In the genomic region with DNA sequence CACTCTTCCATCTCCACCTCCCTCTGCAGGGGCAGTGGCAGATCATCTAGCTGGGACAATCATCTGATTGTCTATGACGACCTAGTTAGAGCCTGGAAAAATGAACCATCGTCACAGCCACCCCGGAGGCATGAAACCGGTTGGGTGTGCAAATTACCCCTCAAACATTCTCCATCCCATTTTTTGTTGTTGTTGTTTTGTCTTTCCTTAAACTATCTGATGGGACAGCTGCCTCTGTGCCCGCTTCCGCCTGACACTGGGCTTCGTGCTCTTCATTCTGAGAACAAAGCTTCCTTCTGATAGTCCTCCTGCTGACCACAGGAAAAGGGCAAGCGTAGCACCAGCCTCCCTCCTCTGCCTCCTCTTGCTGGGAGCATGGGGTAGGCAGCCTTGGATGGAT, we compare ENCODE assay signal across 2 cellular contexts.
TF ChIP-seq lines count a peak whose summit lies in the region.

No MANE protein-coding gene starts in this region.

TF ChIP-seq in liver, 16 proteins besides CTCF, POLR2A, EP300 and RAD21:
- TF ChIP-seq HNF4A (conservative IDR thresholded peaks at IDR 0.05) (no peak), HNF4G (IDR thresholded peaks at IDR 0.05) (no peak), EGR1 (IDR thresholded peaks at IDR 0.05; ENCODE audit: low read depth in 2 of 2) (no peak), JUND (IDR thresholded peaks at IDR 0.05) (no peak), SP1 (IDR thresholded peaks at IDR 0.05) (no peak), RXRA (IDR thresholded peaks at IDR 0.05) (no peak), TAF1 (conservative IDR thresholded peaks at IDR 0.05) (no peak), ATF3 (IDR thresholded peaks at IDR 0.05) (no peak), FOXA2 (IDR thresholded peaks at IDR 0.05) (no peak)
- TF ChIP-seq, protein P1, sequence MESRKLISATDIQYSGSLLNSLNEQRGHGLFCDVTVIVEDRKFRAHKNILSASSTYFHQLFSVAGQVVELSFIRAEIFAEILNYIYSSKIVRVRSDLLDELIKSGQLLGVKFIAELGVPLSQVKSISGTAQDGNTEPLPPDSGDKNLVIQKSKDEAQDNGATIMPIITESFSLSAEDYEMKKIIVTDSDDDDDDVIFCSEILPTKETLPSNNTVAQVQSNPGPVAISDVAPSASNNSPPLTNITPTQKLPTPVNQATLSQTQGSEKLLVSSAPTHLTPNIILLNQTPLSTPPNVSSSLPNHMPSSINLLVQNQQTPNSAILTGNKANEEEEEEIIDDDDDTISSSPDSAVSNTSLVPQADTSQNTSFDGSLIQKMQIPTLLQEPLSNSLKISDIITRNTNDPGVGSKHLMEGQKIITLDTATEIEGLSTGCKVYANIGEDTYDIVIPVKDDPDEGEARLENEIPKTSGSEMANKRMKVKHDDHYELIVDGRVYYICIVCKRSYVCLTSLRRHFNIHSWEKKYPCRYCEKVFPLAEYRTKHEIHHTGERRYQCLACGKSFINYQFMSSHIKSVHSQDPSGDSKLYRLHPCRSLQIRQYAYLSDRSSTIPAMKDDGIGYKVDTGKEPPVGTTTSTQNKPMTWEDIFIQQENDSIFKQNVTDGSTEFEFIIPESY (IDR thresholded peaks at IDR 0.05) = no peak
- TF ChIP-seq, protein P2, sequence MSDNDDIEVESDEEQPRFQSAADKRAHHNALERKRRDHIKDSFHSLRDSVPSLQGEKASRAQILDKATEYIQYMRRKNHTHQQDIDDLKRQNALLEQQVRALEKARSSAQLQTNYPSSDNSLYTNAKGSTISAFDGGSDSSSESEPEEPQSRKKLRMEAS (IDR thresholded peaks at IDR 0.05) = no peak
TF ChIP-seq in liver: peak in this region for 0.

TF ChIP-seq in HepG2, 621 proteins besides CTCF, POLR2A, EP300 and RAD21:
- no peak for TF ChIP-seq DNMT1 (CRISPR knock-in tag; IDR thresholded peaks at IDR 0.05)
- no peak for TF ChIP-seq TFDP1 (CRISPR knock-in tag; IDR thresholded peaks at IDR 0.05; ENCODE audit: borderline replicate concordance)
- no peak for TF ChIP-seq FOXA1 (IDR thresholded peaks at IDR 0.05)
- no peak for TF ChIP-seq FOXA1 (CRISPR knock-in tag; IDR thresholded peaks at IDR 0.05)
- TF ChIP-seq SNRNP70 (IDR thresholded peaks at IDR 0.05; ENCODE audit: low read depth, low read length) = no peak
- TF ChIP-seq PCBP2 (optimal IDR thresholded peaks at IDR 0.05; ENCODE audit: low read depth, low read length, poor library complexity, severe bottlenecking) = no peak
- TF ChIP-seq E2F1 (CRISPR knock-in tag; IDR thresholded peaks at IDR 0.05) = no peak
- TF ChIP-seq, protein P3, sequence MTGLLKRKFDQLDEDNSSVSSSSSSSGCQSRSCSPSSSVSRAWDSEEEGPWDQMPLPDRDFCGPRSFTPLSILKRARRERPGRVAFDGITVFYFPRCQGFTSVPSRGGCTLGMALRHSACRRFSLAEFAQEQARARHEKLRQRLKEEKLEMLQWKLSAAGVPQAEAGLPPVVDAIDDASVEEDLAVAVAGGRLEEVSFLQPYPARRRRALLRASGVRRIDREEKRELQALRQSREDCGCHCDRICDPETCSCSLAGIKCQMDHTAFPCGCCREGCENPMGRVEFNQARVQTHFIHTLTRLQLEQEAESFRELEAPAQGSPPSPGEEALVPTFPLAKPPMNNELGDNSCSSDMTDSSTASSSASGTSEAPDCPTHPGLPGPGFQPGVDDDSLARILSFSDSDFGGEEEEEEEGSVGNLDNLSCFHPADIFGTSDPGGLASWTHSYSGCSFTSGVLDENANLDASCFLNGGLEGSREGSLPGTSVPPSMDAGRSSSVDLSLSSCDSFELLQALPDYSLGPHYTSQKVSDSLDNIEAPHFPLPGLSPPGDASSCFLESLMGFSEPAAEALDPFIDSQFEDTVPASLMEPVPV (CRISPR knock-in tag; IDR thresholded peaks at IDR 0.05) = no peak
- TF ChIP-seq POLR2G (IDR thresholded peaks at IDR 0.05; ENCODE audit: low read depth, low read length) = no peak
- TF ChIP-seq ZNF749 (CRISPR knock-in tag; IDR thresholded peaks at IDR 0.05; ENCODE audit: borderline replicate concordance) = no peak
- no peak for TF ChIP-seq HMG20A (CRISPR knock-in tag; IDR thresholded peaks at IDR 0.05; ENCODE audit: borderline replicate concordance)
- no peak for TF ChIP-seq MLXIP (CRISPR knock-in tag; IDR thresholded peaks at IDR 0.05; ENCODE audit: borderline replicate concordance)
- no peak for TF ChIP-seq ZNF562 (CRISPR knock-in tag; IDR thresholded peaks at IDR 0.05; ENCODE audit: borderline replicate concordance)
- TF ChIP-seq POGK (CRISPR knock-in tag; conservative IDR thresholded peaks at IDR 0.05) = no peak
- TF ChIP-seq REL (CRISPR knock-in tag; conservative IDR thresholded peaks at IDR 0.05) = no peak
- TF ChIP-seq TBX2 (CRISPR knock-in tag; IDR thresholded peaks at IDR 0.05; ENCODE audit: borderline replicate concordance) = no peak
- TF ChIP-seq ZNF747 (CRISPR knock-in tag; IDR thresholded peaks at IDR 0.05; ENCODE audit: borderline replicate concordance) = no peak
- no peak for TF ChIP-seq ZNF615 (CRISPR knock-in tag; IDR thresholded peaks at IDR 0.05; ENCODE audit: borderline replicate concordance)
- TF ChIP-seq MXD1 (CRISPR knock-in tag; IDR thresholded peaks at IDR 0.05) = no peak
